Comparison of ENCODE assay signal across 21 cellular contexts in the genomic region with DNA sequence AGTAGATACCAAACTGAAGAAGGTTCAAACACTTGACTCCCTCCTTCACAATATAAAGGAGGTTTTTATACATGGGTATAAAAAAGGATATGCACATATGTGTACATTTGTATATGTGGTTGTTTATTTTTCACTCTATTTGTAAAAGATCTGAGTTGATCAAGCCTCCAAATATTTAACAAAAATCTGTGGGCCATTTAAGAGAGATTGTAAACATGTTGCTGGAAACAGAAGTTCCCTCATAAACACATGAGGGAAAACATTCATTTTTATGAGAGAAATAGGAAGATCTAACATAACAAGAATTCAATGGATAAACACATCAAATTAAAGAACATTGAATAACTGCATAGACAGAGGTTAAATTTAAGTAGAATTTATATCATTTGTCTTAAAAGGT.
A peak's percentile ranks its signal among the peaks of the same experiment; 100 is the strongest.
DNase-seq lines count a peak whose midpoint lies in the region; ATAC-seq, FAIRE-seq and TF ChIP-seq lines count a peak whose summit lies in the region.
"Had no signal": no experiment of that assay in that cellular context is flagged by ENCODE, and none has a peak within 500 bp of the region (broad histone marks: within the 10 kb centered on the region; RNA-seq: fewer than 3 reads in every experiment).

No MANE protein-coding gene starts in this region.

- H3K36me3 ChIP-seq in osteoblast (ENCODE audit: insufficient read depth, low read length) (no peaks in the 10 kb centered on the region), left ventricle myocardium inferior (no peaks in the 10 kb centered on the region), tibial nerve (peaks cover 0 to 59% (median 0%) of the 10 kb centered on the region in 3 donors)

- H4K20me1 ChIP-seq in osteoblast (ENCODE audit: insufficient read depth, low read length) = no peaks in the 10 kb centered on the region

- H3K27ac ChIP-seq in 22Rv1 = peak overlapping the region; percentile 84
- H3K27ac ChIP-seq in VCaP = peak overlapping the region; percentile 40
- H3K27ac ChIP-seq in osteoblast (ENCODE audit: low read depth, low read length) = no peak overlapping the region
- no peak overlapping the region for H3K27ac ChIP-seq in left ventricle myocardium inferior (replicated peaks)
- H3K27ac ChIP-seq in tibial nerve = no peak overlapping the region
- H3K27ac ChIP-seq: A549 had no signal

- no peaks in the 10 kb centered on the region for H3K27me3 ChIP-seq in osteoblast (ENCODE audit: insufficient read depth, low read length)
- H3K27me3 ChIP-seq in left ventricle myocardium inferior (ENCODE audit: low read depth) = no peaks in the 10 kb centered on the region
- no peaks in the 10 kb centered on the region for H3K27me3 ChIP-seq in tibial nerve

- no peaks in the 10 kb centered on the region for H3K4me1 ChIP-seq in osteoblast (ENCODE audit: insufficient read depth, low read length)
- H3K4me1 ChIP-seq in left ventricle myocardium inferior = no peaks in the 10 kb centered on the region
- peaks cover 0 to 5% (median 0%) of the 10 kb centered on the region in 4 donors for H3K4me1 ChIP-seq in tibial nerve

- no peak for ATAC-seq in GM21515 (IDR thresholded peaks at IDR 0.05; ENCODE audit: unreplicated experiment)
- ATAC-seq: A549 had no signal

- TF ChIP-seq EP300 in tibial nerve (IDR thresholded peaks at IDR 0.05) = no peak

- intact Hi-C loops in left ventricle myocardium inferior (cut with micrococcal nuclease) = no loop called here

- no peak overlapping the region for H3K4me3 ChIP-seq in osteoblast (ENCODE audit: insufficient read depth, low read length)
- H3K4me3 ChIP-seq in left ventricle myocardium inferior = no peak overlapping the region
- no peak overlapping the region for H3K4me3 ChIP-seq in tibial nerve
- H3K4me3 ChIP-seq: A549 had no signal

- TF ChIP-seq POLR2A in H54 (IDR thresholded peaks at IDR 0.05; ENCODE audit: low read depth, low read length) (no peak), tibial nerve (IDR thresholded peaks at IDR 0.05) (no peak)

- H3K9me3 ChIP-seq in osteoblast (ENCODE audit: low read depth, low read length) = no peaks in the 10 kb centered on the region
- H3K9me3 ChIP-seq in left ventricle myocardium inferior (replicated peaks) = peaks cover 21% of the 10 kb centered on the region
- peaks cover 0 to 22% (median 4%) of the 10 kb centered on the region in 4 donors for H3K9me3 ChIP-seq in tibial nerve

- DNase-seq in H54 (ENCODE audit: insufficient read length, low spot score) (no peak), osteoblast (ENCODE audit: insufficient read length, low spot score, missing footprints) (peak; percentile 52), left ventricle myocardium inferior (no peak), tibial nerve (ENCODE audit: low spot score in 2 of 2) (no peak)
- DNase-seq in stimulated activated naive CD4-positive, alpha-beta T cell (lab: John Stamatoyannopoulos, UW) = no peak
- DNase-seq: 8988T; ACHN; C1 segment of cervical spinal cord; CD4-positive, alpha-beta memory T cell; COR-L47; DMS153; DMS79; EL; GOT3; H7; HCEC 1CT had no signal

- H2AFZ ChIP-seq in osteoblast (ENCODE audit: low read length) = no peak overlapping the region

- FAIRE-seq in H54 (lab: Jason Lieb, UNC) = peak; percentile 62
- FAIRE-seq: A549, GM12892 had no signal

- TF ChIP-seq CTCF in 22Rv1 (IDR thresholded peaks at IDR 0.05) (no peak), VCaP (conservative IDR thresholded peaks at IDR 0.05) (no peak), osteoblast (IDR thresholded peaks at IDR 0.05; ENCODE audit: extremely low read depth, low read depth, low read length) (no peak), left ventricle myocardium inferior (IDR thresholded peaks at IDR 0.05; ENCODE audit: borderline replicate concordance) (no peak), tibial nerve (IDR thresholded peaks at IDR 0.05) (no peak)

- H3K79me2 ChIP-seq in osteoblast (ENCODE audit: insufficient read depth, low read length) = no peaks in the 10 kb centered on the region

- no peak overlapping the region for H3K4me2 ChIP-seq in osteoblast (ENCODE audit: insufficient read depth, low read length)
- H3K4me2 ChIP-seq: A549 had no signal

Comparison
In these comparisons a context has a peak if more than half of its experiments do, and no peak if none do; other contexts are left out.
1. H3K27ac ChIP-seq: peak in 22Rv1 (single experiment) and VCaP (single experiment); none in osteoblast (single experiment), left ventricle myocardium inferior (single experiment) and tibial nerve (0 of 4).